ENCODE assay signal across 2 cellular contexts in the genomic region with DNA sequence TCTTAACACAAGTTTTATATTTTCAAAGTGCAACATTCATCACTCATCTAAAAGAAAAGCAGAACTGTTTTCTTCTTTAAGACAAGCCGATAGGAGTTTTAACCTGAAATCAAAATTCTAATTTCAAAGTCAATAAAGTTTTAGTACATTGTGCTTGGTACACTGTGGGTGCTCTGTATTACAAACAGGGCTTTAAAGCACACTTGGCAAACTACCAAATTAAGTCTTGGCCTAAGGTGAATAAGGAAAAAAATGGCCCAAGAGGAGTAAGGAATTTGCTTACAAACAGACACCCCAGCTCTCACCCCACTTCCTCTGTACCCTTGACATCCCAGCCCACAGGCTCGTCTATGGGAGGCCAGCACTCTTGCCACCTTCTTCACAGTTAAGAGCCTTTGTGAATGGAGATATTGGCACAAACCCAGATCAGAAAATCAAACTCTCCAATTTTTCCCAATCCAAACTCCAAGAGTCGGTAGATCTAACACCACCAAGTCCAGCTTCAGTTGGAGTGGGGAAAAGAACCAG.
TF ChIP-seq lines count a peak whose summit lies in the region.

No MANE protein-coding gene starts in this region.

TF ChIP-seq in GM23338, 12 proteins besides CTCF, POLR2A, EP300 and RAD21:
- TF ChIP-seq NANOG (IDR thresholded peaks at IDR 0.05; ENCODE audit: borderline replicate concordance): no peak
- no peak for TF ChIP-seq POLR2AphosphoS5 (IDR thresholded peaks at IDR 0.05; ENCODE audit: low read depth)
- no peak for TF ChIP-seq ZNF114 (CRISPR knock-in tag; IDR thresholded peaks at IDR 0.05)
- TF ChIP-seq, protein P1, sequence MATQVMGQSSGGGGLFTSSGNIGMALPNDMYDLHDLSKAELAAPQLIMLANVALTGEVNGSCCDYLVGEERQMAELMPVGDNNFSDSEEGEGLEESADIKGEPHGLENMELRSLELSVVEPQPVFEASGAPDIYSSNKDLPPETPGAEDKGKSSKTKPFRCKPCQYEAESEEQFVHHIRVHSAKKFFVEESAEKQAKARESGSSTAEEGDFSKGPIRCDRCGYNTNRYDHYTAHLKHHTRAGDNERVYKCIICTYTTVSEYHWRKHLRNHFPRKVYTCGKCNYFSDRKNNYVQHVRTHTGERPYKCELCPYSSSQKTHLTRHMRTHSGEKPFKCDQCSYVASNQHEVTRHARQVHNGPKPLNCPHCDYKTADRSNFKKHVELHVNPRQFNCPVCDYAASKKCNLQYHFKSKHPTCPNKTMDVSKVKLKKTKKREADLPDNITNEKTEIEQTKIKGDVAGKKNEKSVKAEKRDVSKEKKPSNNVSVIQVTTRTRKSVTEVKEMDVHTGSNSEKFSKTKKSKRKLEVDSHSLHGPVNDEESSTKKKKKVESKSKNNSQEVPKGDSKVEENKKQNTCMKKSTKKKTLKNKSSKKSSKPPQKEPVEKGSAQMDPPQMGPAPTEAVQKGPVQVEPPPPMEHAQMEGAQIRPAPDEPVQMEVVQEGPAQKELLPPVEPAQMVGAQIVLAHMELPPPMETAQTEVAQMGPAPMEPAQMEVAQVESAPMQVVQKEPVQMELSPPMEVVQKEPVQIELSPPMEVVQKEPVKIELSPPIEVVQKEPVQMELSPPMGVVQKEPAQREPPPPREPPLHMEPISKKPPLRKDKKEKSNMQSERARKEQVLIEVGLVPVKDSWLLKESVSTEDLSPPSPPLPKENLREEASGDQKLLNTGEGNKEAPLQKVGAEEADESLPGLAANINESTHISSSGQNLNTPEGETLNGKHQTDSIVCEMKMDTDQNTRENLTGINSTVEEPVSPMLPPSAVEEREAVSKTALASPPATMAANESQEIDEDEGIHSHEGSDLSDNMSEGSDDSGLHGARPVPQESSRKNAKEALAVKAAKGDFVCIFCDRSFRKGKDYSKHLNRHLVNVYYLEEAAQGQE (IDR thresholded peaks at IDR 0.05; ENCODE audit: unreplicated experiment): no peak
- TF ChIP-seq STAT1 (IDR thresholded peaks at IDR 0.05; ENCODE audit: unreplicated experiment): no peak
- no peak for TF ChIP-seq CREB1 (CRISPR knock-in tag; IDR thresholded peaks at IDR 0.05; ENCODE audit: low read depth)

TF ChIP-seq in endothelial cell of umbilical vein, 7 proteins besides CTCF, POLR2A, EP300 and RAD21:
- TF ChIP-seq POLR2AphosphoS5 (IDR thresholded peaks at IDR 0.05; ENCODE audit: insufficient read depth, low read depth, low read length) (no peak), MYC (IDR thresholded peaks at IDR 0.05; ENCODE audit: low read depth, low read length) (no peak), EZH2 (IDR thresholded peaks at IDR 0.05; ENCODE audit: borderline replicate concordance, low read depth, low read length, severe bottlenecking) (no peak), JUN (IDR thresholded peaks at IDR 0.05; ENCODE audit: borderline replicate concordance, insufficient read depth, insufficient read length, low read depth) (no peak), FOS (IDR thresholded peaks at IDR 0.05; ENCODE audit: borderline replicate concordance, insufficient read depth, low read length) (no peak), GATA2 (IDR thresholded peaks at IDR 0.05; ENCODE audit: insufficient read depth, insufficient read length, low read depth, low read length) (no peak)
- TF ChIP-seq, protein P2, sequence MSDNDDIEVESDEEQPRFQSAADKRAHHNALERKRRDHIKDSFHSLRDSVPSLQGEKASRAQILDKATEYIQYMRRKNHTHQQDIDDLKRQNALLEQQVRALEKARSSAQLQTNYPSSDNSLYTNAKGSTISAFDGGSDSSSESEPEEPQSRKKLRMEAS (IDR thresholded peaks at IDR 0.05; ENCODE audit: insufficient read depth, insufficient read length): no peak
